ENCODE assay signal across 25 cellular contexts in the genomic region with DNA sequence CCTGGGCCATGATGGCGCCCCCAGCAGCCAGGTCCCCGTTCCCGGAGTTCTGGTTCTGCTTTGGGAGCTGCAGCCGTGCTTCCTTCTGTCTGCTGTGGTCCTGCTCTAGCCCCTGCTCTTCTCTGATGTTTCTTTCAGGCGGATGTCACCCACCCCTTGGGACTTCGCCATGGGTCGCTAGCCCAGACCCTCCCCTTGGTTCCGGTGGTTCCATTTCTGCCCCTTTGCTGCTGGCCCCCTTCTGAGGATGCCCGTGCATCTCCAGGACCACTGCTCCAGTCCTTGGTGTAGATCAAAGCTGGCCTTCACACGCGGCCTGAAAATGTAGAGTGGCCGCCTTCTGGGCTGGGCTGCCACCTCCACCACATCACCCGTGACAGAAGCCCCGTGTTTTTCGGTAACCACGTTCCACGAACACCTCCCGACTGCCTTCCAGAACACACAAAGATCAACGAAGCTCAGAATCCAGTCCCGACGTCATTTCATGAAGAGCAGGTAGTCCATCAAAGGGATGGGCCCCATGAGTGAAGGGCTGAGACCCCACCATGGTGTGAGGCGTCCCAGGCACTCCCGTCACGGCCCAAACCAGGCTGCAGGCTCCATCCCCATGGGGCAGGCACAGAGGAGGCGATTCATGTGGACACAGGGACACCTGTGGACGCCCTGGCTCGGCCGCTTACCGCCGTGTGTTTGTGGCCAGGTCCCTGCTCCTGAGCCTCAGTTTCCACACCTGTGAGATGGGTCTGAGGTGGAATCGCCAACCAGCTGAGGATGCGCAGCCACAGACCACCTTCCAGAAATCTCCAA. TPM values are rescaled to one million over a fixed set of nuclear protein-coding genes. Genes with fewer than 3 reads are reported as not detected.
"Had no signal": no experiment of that assay in that cellular context is flagged by ENCODE, and none has a peak within 500 bp of the region (broad histone marks: within the 10 kb centered on the region; RNA-seq: fewer than 3 reads in every experiment).

No MANE protein-coding gene starts in this region.

- DNase-seq: cerebellar nuclear complex; colonic mucosa; dermis blood vessel endothelial cell; esophagus squamous epithelium; foreskin fibroblast; sigmoid colon; stimulated activated naive CD4-positive, alpha-beta T cell; stomach; substantia nigra; transverse colon had no signal

- H3K36me3 ChIP-seq: colonic mucosa, esophagus squamous epithelium, gastroesophageal sphincter, neural progenitor cell, prostate gland, sigmoid colon, stomach, thoracic aorta, transverse colon had no signal

- H3K9me3 Mint-ChIP-seq: mesothelial cell of epicardium; natural killer cell treated with Interleukin-12 subunit alpha and Interleukin-12 subunit beta and Interleukin-15 and Interleukin-18, amount 100 ng/mL, for 72 hours had no signal

- ATAC-seq: gastroesophageal sphincter; natural killer cell treated with Interleukin-12 subunit alpha and Interleukin-12 subunit beta and Interleukin-15 and Interleukin-18, amount 100 ng/mL, for 72 hours had no signal

- H3K4me3 ChIP-seq: colonic mucosa, esophagus squamous epithelium, gastroesophageal sphincter, neural progenitor cell, prostate gland, sigmoid colon, skin epidermis, stomach, thoracic aorta, transverse colon had no signal

- H3K27ac ChIP-seq: colonic mucosa, esophagus squamous epithelium, gastroesophageal sphincter, neural progenitor cell, parathyroid adenoma, prostate gland, sigmoid colon, skin epidermis, stomach, thoracic aorta, transverse colon had no signal

- H3K9me3 ChIP-seq: colonic mucosa, esophagus squamous epithelium, gastroesophageal sphincter, prostate gland, sigmoid colon, stomach, thoracic aorta, transverse colon had no signal

- H3K27me3 Mint-ChIP-seq: natural killer cell treated with Interleukin-12 subunit alpha and Interleukin-12 subunit beta and Interleukin-15 and Interleukin-18, amount 100 ng/mL, for 72 hours had no signal

- H3K27ac Mint-ChIP-seq: mesothelial cell of epicardium; natural killer cell treated with Interleukin-12 subunit alpha and Interleukin-12 subunit beta and Interleukin-15 and Interleukin-18, amount 100 ng/mL, for 72 hours; neural progenitor cell had no signal

- H3K4me1 ChIP-seq: colonic mucosa, neural progenitor cell, parathyroid adenoma, prostate gland had no signal

- H3K4me3 Mint-ChIP-seq: mesothelial cell of epicardium; natural killer cell treated with Interleukin-12 subunit alpha and Interleukin-12 subunit beta and Interleukin-15 and Interleukin-18, amount 100 ng/mL, for 72 hours; neural progenitor cell had no signal

- H3K27me3 ChIP-seq: colonic mucosa, neural progenitor cell, transverse colon had no signal

- H3K4me1 Mint-ChIP-seq: neural progenitor cell had no signal

- H3K36me3 Mint-ChIP-seq: natural killer cell treated with Interleukin-12 subunit alpha and Interleukin-12 subunit beta and Interleukin-15 and Interleukin-18, amount 100 ng/mL, for 72 hours; neural progenitor cell had no signal

RNA-seq across cellular contexts. Expression of a gene that starts 24.4 kb away (rescaled TPM):
- total RNA-seq: colonic mucosa; dermis blood vessel endothelial cell; epithelial cell of proximal tubule; esophagus squamous epithelium; gastroesophageal sphincter; kidney epithelial cell; mesothelial cell of epicardium; mucosa of gallbladder; myocyte; natural killer cell treated with Interleukin-12 subunit alpha and Interleukin-12 subunit beta and Interleukin-15 and Interleukin-18, amount 100 ng/mL, for 72 hours; omental fat pad; prostate gland; renal cortical epithelial cell; sigmoid colon; stomach; thoracic aorta; transverse colon; urinary bladder had no signal

RNA-seq across cellular contexts. Expression of a gene that starts 35.7 kb away (rescaled TPM):
- total RNA-seq: colonic mucosa; dermis blood vessel endothelial cell; epithelial cell of proximal tubule; esophagus squamous epithelium; gastroesophageal sphincter; kidney epithelial cell; mesothelial cell of epicardium; mucosa of gallbladder; myocyte; natural killer cell treated with Interleukin-12 subunit alpha and Interleukin-12 subunit beta and Interleukin-15 and Interleukin-18, amount 100 ng/mL, for 72 hours; omental fat pad; prostate gland; renal cortical epithelial cell; sigmoid colon; stomach; thoracic aorta; transverse colon; urinary bladder had no signal

RNA-seq across cellular contexts. Expression of a gene that starts 43.0 kb away (rescaled TPM):
- total RNA-seq: colonic mucosa; dermis blood vessel endothelial cell; epithelial cell of proximal tubule; esophagus squamous epithelium; gastroesophageal sphincter; kidney epithelial cell; mesothelial cell of epicardium; mucosa of gallbladder; myocyte; natural killer cell treated with Interleukin-12 subunit alpha and Interleukin-12 subunit beta and Interleukin-15 and Interleukin-18, amount 100 ng/mL, for 72 hours; omental fat pad; prostate gland; renal cortical epithelial cell; stomach; thoracic aorta; transverse colon; urinary bladder had no signal

RNA-seq across cellular contexts. Expression of a gene that starts 58.0 kb away (rescaled TPM):
- total RNA-seq: colonic mucosa; dermis blood vessel endothelial cell; epithelial cell of proximal tubule; esophagus squamous epithelium; gastroesophageal sphincter; kidney epithelial cell; mesothelial cell of epicardium; mucosa of gallbladder; myocyte; natural killer cell treated with Interleukin-12 subunit alpha and Interleukin-12 subunit beta and Interleukin-15 and Interleukin-18, amount 100 ng/mL, for 72 hours; omental fat pad; prostate gland; renal cortical epithelial cell; sigmoid colon; stomach; thoracic aorta; transverse colon; urinary bladder had no signal
